In the genomic region with DNA sequence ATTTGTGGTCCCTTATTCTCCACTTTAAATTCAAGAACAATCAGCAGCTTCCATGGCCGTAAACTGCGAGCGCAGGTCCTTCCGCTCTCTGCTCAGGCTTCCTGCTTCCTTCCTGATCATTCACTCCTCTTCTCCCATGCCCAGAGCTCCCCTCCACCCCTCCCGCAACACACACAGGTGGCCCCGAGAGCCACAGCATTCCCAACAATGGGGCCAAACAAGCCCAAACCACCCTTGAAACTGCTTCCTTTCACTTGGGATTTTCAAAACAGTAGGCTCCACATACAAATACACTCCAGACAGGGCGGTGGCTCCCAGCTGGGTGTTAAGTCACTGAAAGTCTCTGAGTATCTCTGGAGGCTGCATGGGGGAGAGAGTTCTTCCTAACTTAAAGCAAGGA, we compare ENCODE assay signal across 1 cellular context.
TF ChIP-seq lines count a peak whose summit lies in the region.

No MANE protein-coding gene starts in this region.

TF ChIP-seq in GM23338, 12 proteins besides CTCF, POLR2A, EP300 and RAD21 (continued from another document):
- TF ChIP-seq, protein P1, sequence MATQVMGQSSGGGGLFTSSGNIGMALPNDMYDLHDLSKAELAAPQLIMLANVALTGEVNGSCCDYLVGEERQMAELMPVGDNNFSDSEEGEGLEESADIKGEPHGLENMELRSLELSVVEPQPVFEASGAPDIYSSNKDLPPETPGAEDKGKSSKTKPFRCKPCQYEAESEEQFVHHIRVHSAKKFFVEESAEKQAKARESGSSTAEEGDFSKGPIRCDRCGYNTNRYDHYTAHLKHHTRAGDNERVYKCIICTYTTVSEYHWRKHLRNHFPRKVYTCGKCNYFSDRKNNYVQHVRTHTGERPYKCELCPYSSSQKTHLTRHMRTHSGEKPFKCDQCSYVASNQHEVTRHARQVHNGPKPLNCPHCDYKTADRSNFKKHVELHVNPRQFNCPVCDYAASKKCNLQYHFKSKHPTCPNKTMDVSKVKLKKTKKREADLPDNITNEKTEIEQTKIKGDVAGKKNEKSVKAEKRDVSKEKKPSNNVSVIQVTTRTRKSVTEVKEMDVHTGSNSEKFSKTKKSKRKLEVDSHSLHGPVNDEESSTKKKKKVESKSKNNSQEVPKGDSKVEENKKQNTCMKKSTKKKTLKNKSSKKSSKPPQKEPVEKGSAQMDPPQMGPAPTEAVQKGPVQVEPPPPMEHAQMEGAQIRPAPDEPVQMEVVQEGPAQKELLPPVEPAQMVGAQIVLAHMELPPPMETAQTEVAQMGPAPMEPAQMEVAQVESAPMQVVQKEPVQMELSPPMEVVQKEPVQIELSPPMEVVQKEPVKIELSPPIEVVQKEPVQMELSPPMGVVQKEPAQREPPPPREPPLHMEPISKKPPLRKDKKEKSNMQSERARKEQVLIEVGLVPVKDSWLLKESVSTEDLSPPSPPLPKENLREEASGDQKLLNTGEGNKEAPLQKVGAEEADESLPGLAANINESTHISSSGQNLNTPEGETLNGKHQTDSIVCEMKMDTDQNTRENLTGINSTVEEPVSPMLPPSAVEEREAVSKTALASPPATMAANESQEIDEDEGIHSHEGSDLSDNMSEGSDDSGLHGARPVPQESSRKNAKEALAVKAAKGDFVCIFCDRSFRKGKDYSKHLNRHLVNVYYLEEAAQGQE (IDR thresholded peaks at IDR 0.05; ENCODE audit: unreplicated experiment): no peak
